ENCODE assay signal across 8 cellular contexts in genomic region chr14:50667491-50668007, GRCh38. TPM values are rescaled to one million over a fixed set of nuclear protein-coding genes. Genes with fewer than 3 reads are reported as not detected.
DNase-seq lines count a peak whose midpoint lies in the region; ATAC-seq and TF ChIP-seq lines count a peak whose summit lies in the region.

No MANE protein-coding gene starts in this region.

- peaks cover 12 to 13% of the 10 kb centered on the region in 2 donors for H3K36me3 Mint-ChIP-seq in CD14-positive monocyte
- H3K36me3 Mint-ChIP-seq in naive B cell: peaks cover 9 to 14% of the 10 kb centered on the region in 2 donors

- H3K9me3 Mint-ChIP-seq in CD14-positive monocyte: peaks cover 0 to 2% (median 0%) of the 10 kb centered on the region in 7 donors
- H3K9me3 Mint-ChIP-seq in naive B cell: no peaks in the 10 kb centered on the region

- H3K27ac ChIP-seq in effector memory CD4-positive, alpha-beta T cell (ENCODE audit: insufficient read depth, low read length, poor library complexity, severe bottlenecking): peak overlapping the region; percentile 22

- peak overlapping the region; percentile 64 for H3K4me3 ChIP-seq in effector memory CD4-positive, alpha-beta T cell (ENCODE audit: insufficient read depth, low read depth, low read length, poor library complexity, severe bottlenecking)

- no peak for TF ChIP-seq CTCF in CD14-positive monocyte (IDR thresholded peaks at IDR 0.05)

- intact Hi-C loops in CD14-positive monocyte (cut with micrococcal nuclease): no loop called here

- ATAC-seq in GM18873 (IDR thresholded peaks at IDR 0.05; ENCODE audit: low FRiP score, unreplicated experiment): peak; percentile 13
- ATAC-seq in HG03103 (IDR thresholded peaks at IDR 0.05; ENCODE audit: low read depth, unreplicated experiment): peak; percentile 33
- no peak for ATAC-seq in SK-N-SH treated with all-trans-retinoic acid at 6 μM for 48 hours
- peak; percentile 72 to 77 for ATAC-seq in naive B cell (ENCODE audit: low read depth in 2 of 2)
- no peak for ATAC-seq in HG03565 (IDR thresholded peaks at IDR 0.05; ENCODE audit: unreplicated experiment)

- H3K36me3 ChIP-seq in effector memory CD4-positive, alpha-beta T cell (ENCODE audit: control insufficient read depth, insufficient read depth, low read length): no peaks in the 10 kb centered on the region

- no peaks in the 10 kb centered on the region for H3K9me3 ChIP-seq in effector memory CD4-positive, alpha-beta T cell (ENCODE audit: control insufficient read depth, low read length)

- peak overlapping the region in 5 of 7 donors; percentile 32 to 79 (median 70) for H3K27ac Mint-ChIP-seq in CD14-positive monocyte
- peak overlapping the region in 3 of 6 donors; percentile 94 to 99 (median 98) for H3K27ac Mint-ChIP-seq in naive B cell

- H3K4me1 Mint-ChIP-seq in CD14-positive monocyte (peaks cover 16% of the 10 kb centered on the region), naive B cell (peaks cover 10 to 39% (median 29%) of the 10 kb centered on the region in 3 donors)

- no peak overlapping the region for H3K4me3 Mint-ChIP-seq in CD14-positive monocyte
- peak overlapping the region in 1 of 8 donors; percentile 98 for H3K4me3 Mint-ChIP-seq in naive B cell

- H3K4me1 ChIP-seq in effector memory CD4-positive, alpha-beta T cell (ENCODE audit: control insufficient read depth, insufficient read depth, low read length, poor library complexity, severe bottlenecking): no peaks in the 10 kb centered on the region

- H3K27me3 Mint-ChIP-seq in CD14-positive monocyte (ENCODE audit: low read depth in 3 of 3) (peaks cover 0 to 3% (median 0%) of the 10 kb centered on the region in 3 donors), naive B cell (no peaks in the 10 kb centered on the region)

- H3K27me3 ChIP-seq in effector memory CD4-positive, alpha-beta T cell (replicated peaks; ENCODE audit: control insufficient read depth, insufficient read depth, low read length, poor library complexity, severe bottlenecking): no peaks in the 10 kb centered on the region

- no peak for DNase-seq in CD14-positive monocyte (ENCODE audit: low spot score)
- peak in 1 of 3 donors; percentile 2 for DNase-seq in effector memory CD4-positive, alpha-beta T cell
- peak; percentile 67 for DNase-seq in naive B cell
- DNase-seq in OCI-M2 (lab: John Stamatoyannopoulos, UW; ENCODE audit: unreplicated experiment): no peak

TF ChIP-seq in SK-N-SH treated with all-trans-retinoic acid at 6 μM for 48 hours, 23 proteins besides CTCF, POLR2A, EP300 and RAD21:
- peak; percentile 54; the same call in 1 of the 2 replicates for TF ChIP-seq PATZ1 (CRISPR knock-in tag; IDR thresholded peaks at IDR 0.05; ENCODE audit: borderline replicate concordance)
- TF ChIP-seq ZFP30 (CRISPR knock-in tag; IDR thresholded peaks at IDR 0.05): no peak
TF ChIP-seq in SK-N-SH treated with all-trans-retinoic acid at 6 μM for 48 hours: peak in this region for 1.

RNA-seq across cellular contexts. Expression of gene SAV1, which starts 0.6 kb away (rescaled TPM):
- polyA plus RNA-seq in CD14-positive monocyte (1 to 10 TPM; 4.8 to 5.1 TPM), naive B cell (ENCODE audit: low read depth in 6 of 6) (10 to 100 TPM; 62.6 to 89.9 (median 71.4) TPM)

Comparison
In these comparisons a context has a peak if more than half of its experiments do, and no peak if none do; other contexts are left out.
1. ATAC-seq: peak in GM18873 (single experiment), HG03103 (single experiment) and naive B cell (2 of 2); none in SK-N-SH treated with all-trans-retinoic acid at 6 μM for 48 hours (single experiment) and HG03565 (single experiment).
2. RNA of gene SAV1, which starts 0.6 kb away (polyA plus RNA-seq): 62.6 to 89.9 TPM in naive B cell; 4.8 to 5.1 TPM in CD14-positive monocyte; every median in the first group is over 10 times any median in the second.